In the genomic region with DNA sequence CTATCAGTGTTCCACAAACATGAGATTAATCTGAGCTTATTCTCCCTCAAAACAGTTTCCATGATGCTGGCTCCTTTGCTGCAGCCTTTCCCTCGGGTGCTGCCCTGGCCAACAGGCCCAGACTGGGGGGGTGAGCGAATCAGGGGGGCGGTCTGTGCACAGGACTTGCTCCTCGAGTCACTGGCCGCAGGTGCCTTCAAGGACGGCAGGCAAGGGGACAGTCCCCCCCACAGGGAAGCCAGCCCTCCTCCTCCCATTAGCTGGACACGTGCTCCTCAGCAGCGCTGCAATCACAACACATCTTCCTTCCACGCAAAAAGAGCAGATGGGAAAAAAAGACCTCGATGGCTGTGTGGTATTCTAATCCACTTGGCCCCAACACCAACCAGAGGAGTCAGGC, we compare ENCODE assay signal across 20 cellular contexts. TPM values are rescaled to one million over a fixed set of nuclear protein-coding genes. Genes with fewer than 3 reads are reported as not detected.
DNase-seq lines count a peak whose midpoint lies in the region; ATAC-seq and TF ChIP-seq lines count a peak whose summit lies in the region.
"Had no signal": no experiment of that assay in that cellular context is flagged by ENCODE, and none has a peak within 500 bp of the region (broad histone marks: within the 10 kb centered on the region; RNA-seq: fewer than 3 reads in every experiment).

No MANE protein-coding gene starts in this region.

- H3K27me3 Mint-ChIP-seq in CD4-positive, CD25-positive, alpha-beta regulatory T cell = no peaks in the 10 kb centered on the region
- H3K27me3 Mint-ChIP-seq in CD4-positive, alpha-beta T cell = no peaks in the 10 kb centered on the region
- no peaks in the 10 kb centered on the region for H3K27me3 Mint-ChIP-seq in WTC11 (ENCODE audit: low read depth)
- H3K27me3 Mint-ChIP-seq in progenitor cell of endocrine pancreas = no peaks in the 10 kb centered on the region

- H3K4me3 Mint-ChIP-seq in CD4-positive, CD25-positive, alpha-beta regulatory T cell = no peak overlapping the region
- H3K4me3 Mint-ChIP-seq in CD4-positive, alpha-beta T cell = peak overlapping the region; percentile 12
- H3K4me3 Mint-ChIP-seq in WTC11 (no peak overlapping the region), progenitor cell of endocrine pancreas (ENCODE audit: low read depth) (no peak overlapping the region)
- H3K4me3 Mint-ChIP-seq: CD14-positive monocyte had no signal

- no peaks in the 10 kb centered on the region for H3K9me3 Mint-ChIP-seq in CD4-positive, CD25-positive, alpha-beta regulatory T cell
- H3K9me3 Mint-ChIP-seq in CD4-positive, alpha-beta T cell = no peaks in the 10 kb centered on the region
- no peaks in the 10 kb centered on the region for H3K9me3 Mint-ChIP-seq in WTC11
- no peaks in the 10 kb centered on the region for H3K9me3 Mint-ChIP-seq in progenitor cell of endocrine pancreas (ENCODE audit: low read depth)
- H3K9me3 Mint-ChIP-seq: CD14-positive monocyte had no signal

- peak overlapping the region in 2 of 3 donors; percentile 46 to 58 for H3K27ac Mint-ChIP-seq in CD4-positive, CD25-positive, alpha-beta regulatory T cell
- no peak overlapping the region for H3K27ac Mint-ChIP-seq in CD4-positive, alpha-beta T cell
- H3K27ac Mint-ChIP-seq in WTC11 (peak overlapping the region; percentile 7; the same call in 1 of the 2 replicates), progenitor cell of endocrine pancreas (peak overlapping the region; percentile 18)

- intact Hi-C loops in CD4-positive, alpha-beta T cell (cut with DNase I, micrococcal nuclease) = no loop called here

- H3K27ac ChIP-seq in CD4-positive, CD25-positive, alpha-beta regulatory T cell (ENCODE audit: insufficient read depth, low read length, poor library complexity, severe bottlenecking) = no peak overlapping the region
- H3K27ac ChIP-seq in CD4-positive, alpha-beta T cell (ENCODE audit: low read depth, low read length) = no peak overlapping the region
- H3K27ac ChIP-seq: SJCRH30 had no signal

- no peak for DNase-seq in CD4-positive, CD25-positive, alpha-beta regulatory T cell
- DNase-seq in CD4-positive, alpha-beta T cell = no peak
- DNase-seq in WTC11 (ENCODE audit: low spot score) = no peak
- DNase-seq in progenitor cell of endocrine pancreas (ENCODE audit: low spot score, unreplicated experiment) = no peak
- no peak for DNase-seq in AG08396 (ENCODE audit: low spot score)
- no peak for DNase-seq in retina
- DNase-seq in CD1c-positive myeloid dendritic cell (ENCODE audit: extremely low spot score) = no peak
- DNase-seq: Calu3, DMS53, EL, GOT3, KBM-7, NCI-H1105 treated with DMSO at 0.1 percent for 48 hours, NCI-H1694 treated with DMSO at 0.1 percent for 48 hours, NCI-H524, NCI-H82, PC-9, SJCRH30 had no signal

- CTCF ChIA-PET in CD4-positive, alpha-beta T cell (lab: Charles Lee) = no interaction called here
- CTCF ChIA-PET in WTC11 (lab: Charles Lee) = interaction anchor here (1.0 to 1.1 kb wide), 2 partner anchors 17 to 29 kb away, joined by 3 to 4 read pairs; no protein-coding TSS in a partner anchor

- H3K27me3 ChIP-seq in CD4-positive, CD25-positive, alpha-beta regulatory T cell (ENCODE audit: control insufficient read depth, insufficient read depth, low read length) = no peaks in the 10 kb centered on the region
- no peaks in the 10 kb centered on the region for H3K27me3 ChIP-seq in CD4-positive, alpha-beta T cell (ENCODE audit: control insufficient read depth, insufficient read depth, low read length)
- H3K27me3 ChIP-seq: SJCRH30 had no signal

- peaks cover 91% of the 10 kb centered on the region for H3K36me3 ChIP-seq in CD4-positive, CD25-positive, alpha-beta regulatory T cell (ENCODE audit: control insufficient read depth, insufficient read depth, low read length)

- peaks cover 28% of the 10 kb centered on the region for H3K36me3 Mint-ChIP-seq in CD4-positive, CD25-positive, alpha-beta regulatory T cell
- peaks cover 96% of the 10 kb centered on the region for H3K36me3 Mint-ChIP-seq in CD4-positive, alpha-beta T cell (ENCODE audit: low read depth)
- H3K36me3 Mint-ChIP-seq in WTC11 (peaks cover 65% of the 10 kb centered on the region), progenitor cell of endocrine pancreas (ENCODE audit: insufficient read depth) (peaks cover 19% of the 10 kb centered on the region)

- H3K4me3 ChIP-seq in CD4-positive, CD25-positive, alpha-beta regulatory T cell (ENCODE audit: low read depth, low read length) = no peak overlapping the region
- H3K4me3 ChIP-seq: GM12878, PC-9, SJCRH30 had no signal

- no peaks in the 10 kb centered on the region for H3K9me3 ChIP-seq in CD4-positive, CD25-positive, alpha-beta regulatory T cell (ENCODE audit: control insufficient read depth in 2 of 2, low read length in 2 of 2)
- no peaks in the 10 kb centered on the region for H3K9me3 ChIP-seq in CD4-positive, alpha-beta T cell (ENCODE audit: control insufficient read depth, low read length)
- H3K9me3 ChIP-seq: SJCRH30 had no signal

- POLR2A ChIA-PET in CD4-positive, alpha-beta T cell (lab: Charles Lee) = no interaction called here
- POLR2A ChIA-PET in WTC11 (lab: Charles Lee) = no interaction called here

- no peak for ATAC-seq in CD4-positive, CD25-positive, alpha-beta regulatory T cell (ENCODE audit: low read depth in 2 of 2)
- ATAC-seq in CD4-positive, alpha-beta T cell (ENCODE audit: poor library complexity) = no peak
- no peak for ATAC-seq in WTC11
- ATAC-seq: GM12878 had no signal

- peaks cover 3 to 54% (median 20%) of the 10 kb centered on the region in 4 donors for H3K4me1 Mint-ChIP-seq in CD4-positive, CD25-positive, alpha-beta regulatory T cell
- peaks cover 41% of the 10 kb centered on the region for H3K4me1 Mint-ChIP-seq in CD4-positive, alpha-beta T cell (ENCODE audit: low read depth)
- H3K4me1 Mint-ChIP-seq in WTC11 = no peaks in the 10 kb centered on the region
- no peaks in the 10 kb centered on the region for H3K4me1 Mint-ChIP-seq in progenitor cell of endocrine pancreas (ENCODE audit: low read depth)
- H3K4me1 Mint-ChIP-seq: CD14-positive monocyte had no signal

- no peak for TF ChIP-seq CTCF in CD4-positive, alpha-beta T cell (IDR thresholded peaks at IDR 0.05)
- TF ChIP-seq CTCF in WTC11 (IDR thresholded peaks at IDR 0.05) (no peak), progenitor cell of endocrine pancreas (IDR thresholded peaks at IDR 0.05; ENCODE audit: unreplicated experiment) (no peak)

- H3K4me1 ChIP-seq in CD4-positive, CD25-positive, alpha-beta regulatory T cell (ENCODE audit: control insufficient read depth, insufficient read depth, low read length, poor library complexity, severe bottlenecking) = no peaks in the 10 kb centered on the region
- H3K4me1 ChIP-seq: SJCRH30 had no signal

TF ChIP-seq in WTC11, 78 proteins besides CTCF, POLR2A, EP300 and RAD21 (continues in another document):
- TF ChIP-seq KAT7 (CRISPR knock-in tag; IDR thresholded peaks at IDR 0.05; ENCODE audit: borderline replicate concordance) (no peak), OVOL2 (CRISPR knock-in tag; IDR thresholded peaks at IDR 0.05; ENCODE audit: borderline replicate concordance) (no peak), NR1H2 (CRISPR knock-in tag; IDR thresholded peaks at IDR 0.05) (no peak), GABPB1 (CRISPR knock-in tag; IDR thresholded peaks at IDR 0.05) (no peak), NFE2L1 (CRISPR knock-in tag; IDR thresholded peaks at IDR 0.05) (no peak), NFYB (CRISPR knock-in tag; conservative IDR thresholded peaks at IDR 0.05; ENCODE audit: low read depth) (no peak)
- TF ChIP-seq, protein P1, sequence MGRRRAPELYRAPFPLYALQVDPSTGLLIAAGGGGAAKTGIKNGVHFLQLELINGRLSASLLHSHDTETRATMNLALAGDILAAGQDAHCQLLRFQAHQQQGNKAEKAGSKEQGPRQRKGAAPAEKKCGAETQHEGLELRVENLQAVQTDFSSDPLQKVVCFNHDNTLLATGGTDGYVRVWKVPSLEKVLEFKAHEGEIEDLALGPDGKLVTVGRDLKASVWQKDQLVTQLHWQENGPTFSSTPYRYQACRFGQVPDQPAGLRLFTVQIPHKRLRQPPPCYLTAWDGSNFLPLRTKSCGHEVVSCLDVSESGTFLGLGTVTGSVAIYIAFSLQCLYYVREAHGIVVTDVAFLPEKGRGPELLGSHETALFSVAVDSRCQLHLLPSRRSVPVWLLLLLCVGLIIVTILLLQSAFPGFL (CRISPR knock-in tag; IDR thresholded peaks at IDR 0.05; ENCODE audit: borderline replicate concordance) = no peak
- TF ChIP-seq, protein P2, sequence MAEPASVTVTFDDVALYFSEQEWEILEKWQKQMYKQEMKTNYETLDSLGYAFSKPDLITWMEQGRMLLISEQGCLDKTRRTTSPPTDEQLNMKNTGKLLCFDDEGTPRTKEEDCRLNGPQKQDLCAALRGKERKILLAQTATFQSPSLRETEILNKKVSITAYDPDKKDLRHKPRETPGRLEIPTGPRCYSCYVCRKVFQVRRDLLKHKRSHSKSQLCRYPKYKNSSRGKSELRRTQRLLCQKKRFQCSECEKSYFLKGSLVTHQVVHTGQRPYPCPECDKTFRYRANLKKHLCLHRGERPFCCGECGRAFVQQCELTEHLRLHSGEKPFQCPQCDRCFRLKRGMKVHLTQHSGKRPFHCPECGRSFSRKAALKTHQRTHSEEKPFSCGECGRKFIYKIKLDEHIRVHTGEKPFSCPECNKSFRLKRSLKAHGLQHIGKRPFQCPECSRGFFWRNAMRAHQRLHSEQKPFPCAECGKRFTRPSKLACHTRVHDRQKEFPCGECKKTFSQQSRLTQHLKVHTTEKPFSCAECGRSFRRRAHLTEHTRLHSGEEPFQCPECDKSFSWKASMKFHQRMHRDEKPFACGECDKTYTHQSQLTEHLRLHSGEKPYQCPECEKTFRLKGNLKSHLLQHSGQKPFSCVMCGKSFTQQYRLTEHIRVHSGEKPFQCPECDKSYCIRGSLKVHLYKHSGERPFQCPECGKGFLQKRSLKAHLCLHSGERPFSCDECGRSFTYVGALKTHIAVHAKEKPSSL (CRISPR knock-in tag; conservative IDR thresholded peaks at IDR 0.05) = no peak

RNA-seq across cellular contexts. Expression of a gene that starts 10.0 kb away (rescaled TPM):
- total RNA-seq in CD4-positive, CD25-positive, alpha-beta regulatory T cell = 37.9 TPM
- polyA plus RNA-seq in CD4-positive, CD25-positive, alpha-beta regulatory T cell = 10 to 100 TPM; 28.5 to 38.4 (median 32.2) TPM
- total RNA-seq in CD4-positive, alpha-beta T cell = 10 to 100 TPM; 43.7 to 44.1 TPM
- total RNA-seq in WTC11 (2021) (50.2 to 61.3 TPM (median 51.3 TPM) in 3 replicates), progenitor cell of endocrine pancreas (51.2 and 53.8 TPM in 2 replicates)

RNA-seq across cellular contexts. Expression of a gene that starts 29.8 kb away (rescaled TPM):
- total RNA-seq in CD4-positive, CD25-positive, alpha-beta regulatory T cell = not detected
- not detected for polyA plus RNA-seq in CD4-positive, CD25-positive, alpha-beta regulatory T cell
- not detected for total RNA-seq in CD4-positive, alpha-beta T cell
- total RNA-seq in WTC11 (2021) (0.17 to 0.23 TPM in 2 of 3 replicates, not detected in the other), progenitor cell of endocrine pancreas (not detected in 2 replicates)
- total RNA-seq: GM12878, PC-9 had no signal
- polyA plus RNA-seq: CD14-positive monocyte had no signal

RNA-seq across cellular contexts. Expression of a gene that starts 48.4 kb away (rescaled TPM):
- total RNA-seq in CD4-positive, CD25-positive, alpha-beta regulatory T cell = not detected
- not detected for polyA plus RNA-seq in CD4-positive, CD25-positive, alpha-beta regulatory T cell
- total RNA-seq in CD4-positive, alpha-beta T cell = not detected
- 7.2 to 11.0 TPM (median 9.6 TPM) in 3 replicates for total RNA-seq in WTC11 (2021)
- total RNA-seq in progenitor cell of endocrine pancreas = 0.60 and 0.73 TPM in 2 replicates
- total RNA-seq: Calu3, GM12878, PC-9 had no signal
- polyA plus RNA-seq: CD14-positive monocyte had no signal
